Comparison of ENCODE assay signal across 1 cellular context in the genomic region with DNA sequence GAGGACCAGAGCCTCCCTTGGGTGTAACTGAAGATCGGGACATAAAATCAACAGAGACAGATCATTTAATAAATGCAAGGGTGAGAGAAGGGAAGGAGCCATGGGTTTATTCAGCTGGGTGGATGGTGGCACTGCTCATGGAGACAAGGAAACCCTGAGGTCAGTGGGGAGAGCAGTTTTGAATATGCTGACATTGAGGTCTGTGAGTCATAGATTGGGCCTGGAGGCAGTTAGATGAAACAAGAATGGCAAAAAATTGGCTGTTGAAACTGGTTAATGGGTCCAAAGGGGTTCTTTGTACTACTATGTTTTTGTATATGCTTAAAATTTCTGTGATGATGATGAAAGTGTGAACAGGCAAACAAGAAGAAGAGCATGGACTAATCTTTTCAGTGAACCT.
TF ChIP-seq lines count a peak whose summit lies in the region.

No MANE protein-coding gene starts in this region.

TF ChIP-seq in HepG2, 621 proteins besides CTCF, POLR2A, EP300 and RAD21:
- TF ChIP-seq, protein P1, sequence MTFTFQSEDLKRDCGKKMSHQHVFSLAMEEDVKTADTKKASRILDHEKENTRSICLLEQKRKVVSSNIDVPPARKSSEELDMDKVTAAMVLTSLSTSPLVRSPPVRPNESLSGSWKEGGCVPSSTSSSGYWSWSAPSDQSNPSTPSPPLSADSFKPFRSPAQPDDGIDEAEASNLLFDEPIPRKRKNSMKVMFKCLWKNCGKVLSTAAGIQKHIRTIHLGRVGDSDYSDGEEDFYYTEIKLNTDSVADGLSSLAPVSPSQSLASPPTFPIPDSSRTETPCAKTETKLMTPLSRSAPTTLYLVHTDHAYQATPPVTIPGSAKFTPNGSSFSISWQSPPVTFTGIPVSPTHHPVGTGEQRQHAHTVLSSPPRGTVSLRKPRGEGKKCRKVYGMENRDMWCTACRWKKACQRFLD (CRISPR knock-in tag; IDR thresholded peaks at IDR 0.05; ENCODE audit: borderline replicate concordance) = no peak
- TF ChIP-seq MAFK (conservative IDR thresholded peaks at IDR 0.05 in 1 of 2, IDR thresholded peaks at IDR 0.05 in 1 of 2; ENCODE audit: low read length in 2 of 2) = peak; percentile 2 to 15; a peak in 1 of 4 replicates
TF ChIP-seq in HepG2: peak in this region for 1.
